Comparison of ENCODE assay signal across 22 cellular contexts in the genomic region with DNA sequence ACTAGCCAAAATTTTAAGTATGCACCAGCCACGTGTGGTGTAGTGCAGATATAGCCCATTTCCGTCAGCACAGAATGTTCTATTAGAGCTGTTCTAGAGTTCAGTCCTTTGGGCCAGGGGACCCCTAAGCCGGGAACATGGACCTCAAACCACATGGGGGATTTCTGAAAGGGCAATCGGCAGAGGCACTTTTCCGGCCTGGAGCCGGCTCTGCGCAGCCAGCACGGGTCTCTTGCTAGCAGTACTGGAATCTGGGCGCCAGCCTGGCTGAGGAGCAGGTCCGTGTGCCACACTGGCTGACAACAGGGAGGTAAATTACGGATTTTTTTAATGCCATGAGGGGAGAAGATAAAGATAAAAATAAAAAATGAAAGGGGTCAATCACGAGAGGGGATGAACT.
DNase-seq lines count a peak whose midpoint lies in the region; ATAC-seq, FAIRE-seq and TF ChIP-seq lines count a peak whose summit lies in the region.
"Had no signal": no experiment of that assay in that cellular context is flagged by ENCODE, and none has a peak within 500 bp of the region (broad histone marks: within the 10 kb centered on the region; RNA-seq: fewer than 3 reads in every experiment).

No MANE protein-coding gene starts in this region.

- no peak overlapping the region for H3K4me3 Mint-ChIP-seq in activated naive CD8-positive, alpha-beta T cell
- H3K4me3 Mint-ChIP-seq in activated naive CD8-positive, alpha-beta T cell treated with anti-CD3 and anti-CD28 coated beads, Interleukin-2, amount 50 U/mL, for 24 hours, result no peak overlapping the region
- no peak overlapping the region for H3K4me3 Mint-ChIP-seq in stimulated activated memory B cell treated with anti-CD40 and anti-IgM and Interleukin-4, amounts not matched to agents 10 μg/mL and 1 μg/mL and 100 μg/mL, for 72 hours
- H3K4me3 Mint-ChIP-seq in activated CD4-positive, alpha-beta T cell treated with anti-CD3 and anti-CD28 coated beads for 36 hours, result no peak overlapping the region
- no peak overlapping the region for H3K4me3 Mint-ChIP-seq in activated CD4-positive, alpha-beta memory T cell treated with anti-CD3 and anti-CD28 coated beads, Interleukin-2, amount 10 ng/mL, durations not matched to agents 7 days and 5 days
- H3K4me3 Mint-ChIP-seq: CD4-positive, alpha-beta T cell had no signal

- peak overlapping the region; percentile 59 for H3K4me2 ChIP-seq in keratinocyte (ENCODE audit: control insufficient read depth, extremely low read depth, insufficient read depth, low read depth, low read length)
- H3K4me2 ChIP-seq: KMS-11 had no signal

- no peak overlapping the region for H2AFZ ChIP-seq in keratinocyte (ENCODE audit: control insufficient read depth, low read length)

- H3K4me3 ChIP-seq in RWPE2 (ENCODE audit: severe bottlenecking) (no peak overlapping the region), keratinocyte (ENCODE audit: control insufficient read depth in 2 of 3, extremely low read depth in 1 of 3, insufficient read depth in 2 of 3, low read depth in 1 of 3, low read length in 3 of 3) (no peak overlapping the region)
- H3K4me3 ChIP-seq: SJCRH30 had no signal

- CTCF ChIA-PET in activated CD4-positive, alpha-beta T cell treated with anti-CD3 and anti-CD28 coated beads for 36 hours (lab: Charles Lee), result interaction anchor here (1.1 to 1.6 kb wide), 4 partner anchors 11 to 956 kb away, joined by 3 to 8 read pairs (median 4); no protein-coding TSS in a partner anchor
- CTCF ChIA-PET in activated CD4-positive, alpha-beta memory T cell treated with anti-CD3 and anti-CD28 coated beads, Interleukin-2, amount 10 ng/mL, durations not matched to agents 7 days and 5 days (lab: Charles Lee), result interaction anchor here (0.6 to 3.0 kb wide), 8 partner anchors 11 to 956 kb away, joined by 3 to 14 read pairs (median 4); a partner anchor contains a TSS

- H3K27ac ChIP-seq in RWPE2 (ENCODE audit: poor library complexity, severe bottlenecking) (peak overlapping the region; percentile 61), keratinocyte (ENCODE audit: control insufficient read depth, insufficient read depth, low read length) (peak overlapping the region; percentile 28)
- H3K27ac ChIP-seq: KMS-11, SJCRH30 had no signal

- H3K27me3 Mint-ChIP-seq in activated naive CD8-positive, alpha-beta T cell, result no peaks in the 10 kb centered on the region
- no peaks in the 10 kb centered on the region for H3K27me3 Mint-ChIP-seq in activated naive CD8-positive, alpha-beta T cell treated with anti-CD3 and anti-CD28 coated beads, Interleukin-2, amount 50 U/mL, for 24 hours
- H3K27me3 Mint-ChIP-seq in stimulated activated memory B cell treated with anti-CD40 and anti-IgM and Interleukin-4, amounts not matched to agents 10 μg/mL and 1 μg/mL and 100 μg/mL, for 72 hours, result no peaks in the 10 kb centered on the region
- H3K27me3 Mint-ChIP-seq in activated CD4-positive, alpha-beta T cell treated with anti-CD3 and anti-CD28 coated beads for 36 hours, result no peaks in the 10 kb centered on the region
- H3K27me3 Mint-ChIP-seq in activated CD4-positive, alpha-beta memory T cell treated with anti-CD3 and anti-CD28 coated beads, Interleukin-2, amount 10 ng/mL, durations not matched to agents 7 days and 5 days, result no peaks in the 10 kb centered on the region
- H3K27me3 Mint-ChIP-seq: CD4-positive, alpha-beta T cell had no signal

- H3K27ac Mint-ChIP-seq in activated naive CD8-positive, alpha-beta T cell, result peak overlapping the region; percentile 66
- no peak overlapping the region for H3K27ac Mint-ChIP-seq in activated naive CD8-positive, alpha-beta T cell treated with anti-CD3 and anti-CD28 coated beads, Interleukin-2, amount 50 U/mL, for 24 hours
- peak overlapping the region; percentile 7 for H3K27ac Mint-ChIP-seq in stimulated activated memory B cell treated with anti-CD40 and anti-IgM and Interleukin-4, amounts not matched to agents 10 μg/mL and 1 μg/mL and 100 μg/mL, for 72 hours
- no peak overlapping the region for H3K27ac Mint-ChIP-seq in activated CD4-positive, alpha-beta T cell treated with anti-CD3 and anti-CD28 coated beads for 36 hours
- H3K27ac Mint-ChIP-seq in activated CD4-positive, alpha-beta memory T cell treated with anti-CD3 and anti-CD28 coated beads, Interleukin-2, amount 10 ng/mL, durations not matched to agents 7 days and 5 days, result no peak overlapping the region
- H3K27ac Mint-ChIP-seq: CD4-positive, alpha-beta T cell had no signal

- intact Hi-C loops in activated CD4-positive, alpha-beta T cell treated with anti-CD3 and anti-CD28 coated beads for 36 hours (cut with DNase I, micrococcal nuclease), result loop anchor here in 1 of 2 experiments (5.0 kb wide), 1 partner anchor 958 kb away; no protein-coding TSS in a partner anchor

- peaks cover 2% of the 10 kb centered on the region for H3K36me3 Mint-ChIP-seq in activated naive CD8-positive, alpha-beta T cell
- peaks cover 9% of the 10 kb centered on the region for H3K36me3 Mint-ChIP-seq in activated naive CD8-positive, alpha-beta T cell treated with anti-CD3 and anti-CD28 coated beads, Interleukin-2, amount 50 U/mL, for 24 hours (ENCODE audit: low read depth)
- H3K36me3 Mint-ChIP-seq in stimulated activated memory B cell treated with anti-CD40 and anti-IgM and Interleukin-4, amounts not matched to agents 10 μg/mL and 1 μg/mL and 100 μg/mL, for 72 hours, result peaks cover 22% of the 10 kb centered on the region
- peaks cover 6% of the 10 kb centered on the region for H3K36me3 Mint-ChIP-seq in activated CD4-positive, alpha-beta T cell treated with anti-CD3 and anti-CD28 coated beads for 36 hours (ENCODE audit: low read depth)
- peaks cover 6% of the 10 kb centered on the region for H3K36me3 Mint-ChIP-seq in activated CD4-positive, alpha-beta memory T cell treated with anti-CD3 and anti-CD28 coated beads, Interleukin-2, amount 10 ng/mL, durations not matched to agents 7 days and 5 days (ENCODE audit: low read depth)

- FAIRE-seq in keratinocyte (lab: Jason Lieb, UNC), result no peak
- FAIRE-seq: GM12892, GM19239, H54, RCC 7860 had no signal

- dilution Hi-C loops in keratinocyte (cut with MboI; ENCODE audit: extremely low pct_ligation_motif_present, low sequenced_read_pairs), result no loop called here

- H3K27me3 ChIP-seq in RWPE2 (ENCODE audit: insufficient read depth, poor library complexity, severe bottlenecking), result no peaks in the 10 kb centered on the region
- no peaks in the 10 kb centered on the region for H3K27me3 ChIP-seq in keratinocyte (ENCODE audit: control insufficient read depth, extremely low read depth, insufficient read depth, low read length)
- H3K27me3 ChIP-seq: SJCRH30 had no signal

- H3K9ac ChIP-seq in keratinocyte (ENCODE audit: control insufficient read depth, extremely low read depth, insufficient read depth, low read length), result peak overlapping the region; percentile 4
- H3K9ac ChIP-seq: KMS-11 had no signal

- H4K20me1 ChIP-seq in keratinocyte (ENCODE audit: control insufficient read depth, extremely low read depth, insufficient read depth, low read length), result no peaks in the 10 kb centered on the region

- H3K9me3 ChIP-seq in RWPE2 (ENCODE audit: severe bottlenecking), result no peaks in the 10 kb centered on the region
- H3K9me3 ChIP-seq in keratinocyte (ENCODE audit: control insufficient read depth, low read depth, low read length), result no peaks in the 10 kb centered on the region
- H3K9me3 ChIP-seq: SJCRH30 had no signal

- no peak for ATAC-seq in activated naive CD8-positive, alpha-beta T cell treated with anti-CD3 and anti-CD28 coated beads, Interleukin-2, amount 50 U/mL, for 24 hours
- ATAC-seq in RWPE2 (ENCODE audit: low read depth), result no peak
- ATAC-seq in stimulated activated memory B cell treated with anti-CD40 and anti-IgM and Interleukin-4, amounts not matched to agents 10 μg/mL and 1 μg/mL and 100 μg/mL, for 72 hours, result no peak
- no peak for ATAC-seq in activated CD4-positive, alpha-beta T cell treated with anti-CD3 and anti-CD28 coated beads for 36 hours

- TF ChIP-seq CTCF in RWPE2 (IDR thresholded peaks at IDR 0.05; ENCODE audit: poor library complexity, severe bottlenecking), result no peak
- TF ChIP-seq CTCF in keratinocyte (optimal IDR thresholded peaks at IDR 0.05 in 1 of 3, IDR thresholded peaks at IDR 0.05 in 1 of 3, conservative IDR thresholded peaks at IDR 0.05 in 1 of 3; ENCODE audit: extremely low read depth in 1 of 3, insufficient read depth in 2 of 3, low read length in 3 of 3), result no peak

- DNase-seq in activated naive CD8-positive, alpha-beta T cell treated with anti-CD3 and anti-CD28 coated beads, Interleukin-2, amount 50 U/mL, for 24 hours, result no peak
- peak; percentile 76 for DNase-seq in RWPE2 (ENCODE audit: low spot score)
- DNase-seq in keratinocyte (ENCODE audit: low read depth, low spot score), result no peak
- DNase-seq in NK-92 (lab: John Stamatoyannopoulos, UW; ENCODE audit: unreplicated experiment), result no peak
- DNase-seq in activated CD4-positive, alpha-beta T cell treated with anti-CD3 and anti-CD28 coated beads for 36 hours, result no peak
- DNase-seq in activated CD4-positive, alpha-beta memory T cell treated with anti-CD3 and anti-CD28 coated beads, Interleukin-2, amount 10 ng/mL, durations not matched to agents 7 days and 5 days, result no peak
- DNase-seq: AML-193; CD4-positive, alpha-beta T cell; DMS79; MM.1S; NCI-H1105; NCI-H187; NCI-H2171 treated with DMSO at 0.1 percent for 48 hours; NCI-H82; SJCRH30 had no signal

- no peaks in the 10 kb centered on the region for H3K9me3 Mint-ChIP-seq in activated naive CD8-positive, alpha-beta T cell (ENCODE audit: low read depth)
- no peaks in the 10 kb centered on the region for H3K9me3 Mint-ChIP-seq in activated naive CD8-positive, alpha-beta T cell treated with anti-CD3 and anti-CD28 coated beads, Interleukin-2, amount 50 U/mL, for 24 hours
- no peaks in the 10 kb centered on the region for H3K9me3 Mint-ChIP-seq in stimulated activated memory B cell treated with anti-CD40 and anti-IgM and Interleukin-4, amounts not matched to agents 10 μg/mL and 1 μg/mL and 100 μg/mL, for 72 hours
- no peaks in the 10 kb centered on the region for H3K9me3 Mint-ChIP-seq in activated CD4-positive, alpha-beta T cell treated with anti-CD3 and anti-CD28 coated beads for 36 hours (ENCODE audit: low read depth)
- no peaks in the 10 kb centered on the region for H3K9me3 Mint-ChIP-seq in activated CD4-positive, alpha-beta memory T cell treated with anti-CD3 and anti-CD28 coated beads, Interleukin-2, amount 10 ng/mL, durations not matched to agents 7 days and 5 days
- H3K9me3 Mint-ChIP-seq: CD4-positive, alpha-beta T cell had no signal

- H3K9me1 ChIP-seq in keratinocyte (ENCODE audit: control insufficient read depth, extremely low read depth, insufficient read depth, low read length), result no peaks in the 10 kb centered on the region

- POLR2A ChIA-PET in activated CD4-positive, alpha-beta T cell treated with anti-CD3 and anti-CD28 coated beads for 36 hours (lab: Charles Lee), result no interaction called here
- POLR2A ChIA-PET in activated CD4-positive, alpha-beta memory T cell treated with anti-CD3 and anti-CD28 coated beads, Interleukin-2, amount 10 ng/mL, durations not matched to agents 7 days and 5 days (lab: Charles Lee), result no interaction called here

- H3K4me1 ChIP-seq in RWPE2 (ENCODE audit: insufficient read depth, poor library complexity, severe bottlenecking) (peaks cover 17% of the 10 kb centered on the region), keratinocyte (ENCODE audit: control insufficient read depth, extremely low read depth, insufficient read depth, low read length) (peaks cover 21% of the 10 kb centered on the region)
- H3K4me1 ChIP-seq: SJCRH30 had no signal

- peaks cover 70% of the 10 kb centered on the region for H3K36me3 ChIP-seq in RWPE2 (ENCODE audit: low read depth)
- peaks cover 39 to 41% of the 10 kb centered on the region in 2 experiments for H3K36me3 ChIP-seq in keratinocyte (ENCODE audit: control insufficient read depth in 2 of 2, extremely low read depth in 1 of 2, insufficient read depth in 2 of 2, low read length in 2 of 2)

- H3K4me1 Mint-ChIP-seq in activated naive CD8-positive, alpha-beta T cell (ENCODE audit: low read depth), result peaks cover 5% of the 10 kb centered on the region
- peaks cover 3% of the 10 kb centered on the region for H3K4me1 Mint-ChIP-seq in activated naive CD8-positive, alpha-beta T cell treated with anti-CD3 and anti-CD28 coated beads, Interleukin-2, amount 50 U/mL, for 24 hours
- peaks cover 49% of the 10 kb centered on the region for H3K4me1 Mint-ChIP-seq in stimulated activated memory B cell treated with anti-CD40 and anti-IgM and Interleukin-4, amounts not matched to agents 10 μg/mL and 1 μg/mL and 100 μg/mL, for 72 hours
- peaks cover 6% of the 10 kb centered on the region for H3K4me1 Mint-ChIP-seq in activated CD4-positive, alpha-beta T cell treated with anti-CD3 and anti-CD28 coated beads for 36 hours
- peaks cover 3% of the 10 kb centered on the region for H3K4me1 Mint-ChIP-seq in activated CD4-positive, alpha-beta memory T cell treated with anti-CD3 and anti-CD28 coated beads, Interleukin-2, amount 10 ng/mL, durations not matched to agents 7 days and 5 days

- no peaks in the 10 kb centered on the region for H3K79me2 ChIP-seq in keratinocyte (ENCODE audit: control insufficient read depth, insufficient read depth, low read length)

Comparison
In these comparisons a context has a peak if more than half of its experiments do, and no peak if none do; other contexts are left out.
1. H3K27ac Mint-ChIP-seq: peak in activated naive CD8-positive, alpha-beta T cell (single experiment) and stimulated activated memory B cell treated with anti-CD40 and anti-IgM and Interleukin-4, amounts not matched to agents 10 μg/mL and 1 μg/mL and 100 μg/mL, for 72 hours (single experiment); none in activated naive CD8-positive, alpha-beta T cell treated with anti-CD3 and anti-CD28 coated beads, Interleukin-2, amount 50 U/mL, for 24 hours (single experiment), activated CD4-positive, alpha-beta T cell treated with anti-CD3 and anti-CD28 coated beads for 36 hours (single experiment) and activated CD4-positive, alpha-beta memory T cell treated with anti-CD3 and anti-CD28 coated beads, Interleukin-2, amount 10 ng/mL, durations not matched to agents 7 days and 5 days (single experiment).